ENCODE assay signal across 9 cellular contexts in the genomic region with DNA sequence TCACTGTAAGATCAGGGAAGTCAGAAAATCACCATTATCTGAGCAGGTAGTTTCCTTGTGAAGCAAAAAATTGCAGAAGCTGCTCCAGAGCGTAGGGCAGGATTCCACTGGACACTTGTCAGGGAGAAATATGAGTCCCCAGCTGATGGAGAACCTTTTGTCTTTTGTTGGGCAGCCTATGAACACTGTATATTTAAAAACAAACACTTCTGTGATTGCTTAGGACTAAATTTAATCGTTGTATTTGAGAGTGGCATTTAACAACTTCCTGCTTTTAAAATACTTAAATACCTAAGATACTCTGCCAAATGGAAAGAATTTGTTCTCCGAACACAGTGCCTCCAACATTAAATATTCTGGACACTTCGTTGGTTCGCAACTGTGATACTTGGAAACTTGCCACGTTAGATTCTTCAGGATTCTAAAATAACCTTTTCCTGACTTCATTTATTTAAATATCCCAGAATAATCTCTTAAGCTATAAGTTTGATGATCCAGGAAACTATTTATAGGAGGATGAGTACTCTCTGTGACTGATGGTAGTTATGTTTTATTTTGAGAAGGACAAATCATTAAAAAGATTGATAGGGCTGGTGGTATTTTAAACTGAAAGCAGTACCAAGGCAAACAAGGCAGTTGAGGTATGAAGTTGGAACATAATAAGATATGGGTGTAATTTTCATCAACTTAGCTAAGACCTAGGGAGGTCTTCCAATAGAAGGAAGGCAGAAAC. TPM values are rescaled to one million over a fixed set of nuclear protein-coding genes. Genes with fewer than 3 reads are reported as not detected.
DNase-seq lines count a peak whose midpoint lies in the region; TF ChIP-seq lines count a peak whose summit lies in the region.
"Had no signal": no experiment of that assay in that cellular context is flagged by ENCODE, and none has a peak within 500 bp of the region (broad histone marks: within the 10 kb centered on the region; RNA-seq: fewer than 3 reads in every experiment).

No MANE protein-coding gene starts in this region.

- H3K27ac ChIP-seq in parathyroid adenoma, result peak overlapping the region; percentile 31

- 42 to 54% methylated on average over 6 of the region's 6 CpGs for WGBS in lower leg skin, 2 donors

- H3K4me3 ChIP-seq in NT2/D1 (ENCODE audit: insufficient read length, low read depth) (no peak overlapping the region), parathyroid adenoma (ENCODE audit: low read depth, low read length) (peak overlapping the region; percentile 13), lower leg skin (ENCODE audit: low read depth, poor library complexity, severe bottlenecking) (no peak overlapping the region)

- peak overlapping the region; percentile 18 for H3K4me2 ChIP-seq in parathyroid adenoma (ENCODE audit: low read length)

- no peak for TF ChIP-seq POLR2A in lower leg skin (IDR thresholded peaks at IDR 0.05)

- H3K27ac Mint-ChIP-seq in endothelial cell (ENCODE audit: unreplicated experiment), result peak overlapping the region; percentile 45

- DNase-seq in EH (ENCODE audit: low read depth) (peak; percentile 94), NT2/D1 (ENCODE audit: low read depth, low spot score) (no peak), endothelial cell (ENCODE audit: low spot score) (no peak), occipital lobe (lab: John Stamatoyannopoulos, UW) (no peak), lower leg skin (ENCODE audit: low spot score in 2 of 2) (no peak), NCI-H128 (lab: John Stamatoyannopoulos, UW; ENCODE audit: unreplicated experiment) (no peak)
- no peak for DNase-seq in activated CD4-positive, alpha-beta T cell treated with anti-CD3 and anti-CD28 coated beads, Interleukin-2, amount 50 U/mL, for 1 hour
- DNase-seq: NCI-H446 had no signal

- H2AFZ ChIP-seq in parathyroid adenoma, result no peak overlapping the region

- peaks cover 18% of the 10 kb centered on the region for H3K4me1 Mint-ChIP-seq in endothelial cell (ENCODE audit: unreplicated experiment)

- H3K27me3 ChIP-seq in NT2/D1 (ENCODE audit: insufficient read depth, insufficient read length) (no peaks in the 10 kb centered on the region), parathyroid adenoma (ENCODE audit: control insufficient read depth, insufficient read depth, low read length) (no peaks in the 10 kb centered on the region)

- no peaks in the 10 kb centered on the region for H3K9me3 ChIP-seq in NT2/D1 (ENCODE audit: insufficient read depth, low read length)
- H3K9me3 ChIP-seq in parathyroid adenoma (ENCODE audit: control insufficient read depth, low read length), result no peaks in the 10 kb centered on the region

- no peak for TF ChIP-seq CTCF in endothelial cell (IDR thresholded peaks at IDR 0.05; ENCODE audit: unreplicated experiment)
- TF ChIP-seq CTCF in parathyroid adenoma (IDR thresholded peaks at IDR 0.05), result no peak
- TF ChIP-seq CTCF in lower leg skin (IDR thresholded peaks at IDR 0.05), result no peak

- H3K9me3 Mint-ChIP-seq in endothelial cell (ENCODE audit: unreplicated experiment), result no peaks in the 10 kb centered on the region

- H3K27me3 Mint-ChIP-seq in endothelial cell (ENCODE audit: unreplicated experiment), result peaks cover 2% of the 10 kb centered on the region

- H3K79me2 ChIP-seq in parathyroid adenoma, result peaks cover 21% of the 10 kb centered on the region

- intact Hi-C loops in lower leg skin (cut with DNase I; ENCODE audit: low total_unique reads), result no loop called here

- H3K9ac ChIP-seq in NT2/D1 (ENCODE audit: insufficient read length, low read depth), result peak overlapping the region; percentile 10
- H3K9ac ChIP-seq in parathyroid adenoma, result no peak overlapping the region

- peaks cover 6% of the 10 kb centered on the region for H3K36me3 ChIP-seq in NT2/D1 (ENCODE audit: insufficient read depth, insufficient read length, low read length)
- no peaks in the 10 kb centered on the region for H3K36me3 ChIP-seq in parathyroid adenoma (ENCODE audit: control insufficient read depth, insufficient read depth, low read length)

- H3K36me3 Mint-ChIP-seq in endothelial cell (ENCODE audit: low read depth, unreplicated experiment), result no peaks in the 10 kb centered on the region

- H3K4me3 Mint-ChIP-seq in endothelial cell (ENCODE audit: unreplicated experiment), result no peak overlapping the region

- H3K4me1 ChIP-seq in NT2/D1 (ENCODE audit: insufficient read depth, insufficient read length), result peaks cover 2% of the 10 kb centered on the region
- H3K4me1 ChIP-seq in parathyroid adenoma, result peaks cover 22% of the 10 kb centered on the region

RNA-seq across cellular contexts. Expression of gene HSPA4, which starts 2.7 kb away (rescaled TPM):
- total RNA-seq in endothelial cell (ENCODE audit: unreplicated experiment), result 162 TPM
- total RNA-seq in occipital lobe, result 129 TPM
- 10 to 100 TPM; 33.0 to 49.3 (median 42.2) TPM for total RNA-seq in lower leg skin

RNA-seq across cellular contexts. Expression of gene ZCCHC10, which starts 22.8 kb away (rescaled TPM):
- 33.0 TPM for total RNA-seq in endothelial cell (ENCODE audit: unreplicated experiment)
- total RNA-seq in occipital lobe, result 27.6 TPM
- total RNA-seq in lower leg skin, result 10 to 100 TPM in 1 of 4 donors, 1 to 10 TPM in 3; 5.9 to 11.9 (median 6.9) TPM
